ENCODE assay signal across 9 cellular contexts in genomic region chr3:45110185-45110833, GRCh38. TPM values are rescaled to one million over a fixed set of nuclear protein-coding genes. Genes with fewer than 3 reads are reported as not detected.
A peak's percentile ranks its signal among the peaks of the same experiment; 100 is the strongest.
DNase-seq lines count a peak whose midpoint lies in the region; ATAC-seq, FAIRE-seq and TF ChIP-seq lines count a peak whose summit lies in the region.
"Had no signal": no experiment of that assay in that cellular context is flagged by ENCODE, and none has a peak within 500 bp of the region (broad histone marks: within the 10 kb centered on the region; RNA-seq: fewer than 3 reads in every experiment).

No MANE protein-coding gene starts in this region.

- intact Hi-C loops in K562 (cut with micrococcal nuclease), result no loop called here

- no peak for TF ChIP-seq RAD21 in K562 (CRISPR knock-in tag; conservative IDR thresholded peaks at IDR 0.05 in 1 of 2, IDR thresholded peaks at IDR 0.05 in 1 of 2)

- peaks cover 95% of the 10 kb centered on the region for H3K4me1 Mint-ChIP-seq in activated naive CD4-positive, alpha-beta T cell treated with anti-CD3 and anti-CD28 coated beads, Interleukin-2, amount 10 ng/mL, durations not matched to agents 7 days and 5 days
- H3K4me1 Mint-ChIP-seq in stimulated activated naive CD8-positive, alpha-beta T cell treated with anti-CD3 and anti-CD28 coated beads, Interleukin-15, amount 100 ng/mL, for 72 hours, result peaks cover 87% of the 10 kb centered on the region
- H3K4me1 Mint-ChIP-seq: memory B cell had no signal

- in situ Hi-C loops in K562 (cut with MboI), result no loop called here

- peak overlapping the region; percentile 82 for H2AFZ ChIP-seq in K562 (ENCODE audit: low read depth, low read length)

- H3K79me2 ChIP-seq in K562 (ENCODE audit: control insufficient read depth, insufficient read depth, low read length), result no peaks in the 10 kb centered on the region

- H3K4me1 ChIP-seq in K562 (replicated peaks in 1 of 2; ENCODE audit: control insufficient read depth in 2 of 2, insufficient read depth in 2 of 2, low read length in 2 of 2), result peaks cover 16 to 65% of the 10 kb centered on the region in 2 experiments

- H3K27me3 ChIP-seq in K562 (ENCODE audit: control insufficient read depth in 2 of 2, insufficient read depth in 2 of 2, low read length in 2 of 2), result no peaks in the 10 kb centered on the region

- H3K9me1 ChIP-seq in K562 (ENCODE audit: control insufficient read depth, insufficient read depth, low read length), result no peaks in the 10 kb centered on the region

- H3K27me3 Mint-ChIP-seq in activated naive CD4-positive, alpha-beta T cell treated with anti-CD3 and anti-CD28 coated beads, Interleukin-2, amount 10 ng/mL, durations not matched to agents 7 days and 5 days, result peaks cover 58% of the 10 kb centered on the region
- H3K27me3 Mint-ChIP-seq in stimulated activated naive CD8-positive, alpha-beta T cell treated with anti-CD3 and anti-CD28 coated beads, Interleukin-15, amount 100 ng/mL, for 72 hours, result peaks cover 28% of the 10 kb centered on the region

- DNase-seq in activated naive CD4-positive, alpha-beta T cell treated with anti-CD3 and anti-CD28 coated beads, Interleukin-2, amount 10 ng/mL, durations not matched to agents 7 days and 5 days, result peak; percentile 70
- DNase-seq in activated naive CD4-positive, alpha-beta T cell (lab: John Stamatoyannopoulos, UW), result no peak
- DNase-seq in OCI-M1 (lab: John Stamatoyannopoulos, UW) (peak; percentile 36), K562 (ENCODE audit: extremely low read depth in 1 of 4, low spot score in 3 of 4) (no peak), EL (no peak), cerebellum (ENCODE audit: low spot score) (no peak)
- DNase-seq in stimulated activated naive CD8-positive, alpha-beta T cell treated with anti-CD3 and anti-CD28 coated beads, Interleukin-15, amount 100 ng/mL, for 72 hours, result no peak

- CTCF ChIA-PET in activated naive CD4-positive, alpha-beta T cell treated with anti-CD3 and anti-CD28 coated beads, Interleukin-2, amount 10 ng/mL, durations not matched to agents 7 days and 5 days (lab: Charles Lee), result interaction anchor here (1.5 kb wide), 1 partner anchor 69 kb away, joined by 4 read pairs; no protein-coding TSS in a partner anchor
- CTCF ChIA-PET in K562 (lab: Yijun Ruan, JAX; ENCODE audit: low intra/inter-chr PET ratio), result no interaction called here

- TF ChIP-seq POLR2A in K562 (conservative IDR thresholded peaks at IDR 0.05), result no peak

- POLR2A ChIA-PET in K562 (lab: Yijun Ruan, JAX), result no interaction called here

- peak overlapping the region; percentile 15; the same call in 1 of the 2 replicates for H3K4me2 ChIP-seq in K562 (ENCODE audit: insufficient read depth, low read length)

- BruUV-seq in K562 (replicated peaks; lab: Mats Ljungman, UMichigan), result no TSS peak

- H3K9ac ChIP-seq in K562 (ENCODE audit: insufficient read depth in 1 of 2, low read depth in 2 of 2, low read length in 2 of 2), result peak overlapping the region; percentile 11 to 22; a peak in 2 of 4 replicates

- ATAC-seq in K562, result no peak
- peak; percentile 40 for ATAC-seq in stimulated activated naive CD8-positive, alpha-beta T cell treated with anti-CD3 and anti-CD28 coated beads, Interleukin-15, amount 100 ng/mL, for 72 hours
- no peak for ATAC-seq in HG02981 (IDR thresholded peaks at IDR 0.05; ENCODE audit: unreplicated experiment)

- no peak for TF ChIP-seq EP300 in K562 (IDR thresholded peaks at IDR 0.05; ENCODE audit: low read length)

- no peak overlapping the region for H3K4me3 ChIP-seq in K562

- H3K27ac Mint-ChIP-seq in activated naive CD4-positive, alpha-beta T cell treated with anti-CD3 and anti-CD28 coated beads, Interleukin-2, amount 10 ng/mL, durations not matched to agents 7 days and 5 days, result peak overlapping the region; percentile 93
- no peak overlapping the region for H3K27ac Mint-ChIP-seq in stimulated activated naive CD8-positive, alpha-beta T cell treated with anti-CD3 and anti-CD28 coated beads, Interleukin-15, amount 100 ng/mL, for 72 hours
- H3K27ac Mint-ChIP-seq: memory B cell had no signal

- peak overlapping the region; percentile 23; the same call in 2 of the 3 replicates for H3K27ac ChIP-seq in K562 (ENCODE audit: extremely low read depth, low read depth, low read length)

- H3K9me3 Mint-ChIP-seq in activated naive CD4-positive, alpha-beta T cell treated with anti-CD3 and anti-CD28 coated beads, Interleukin-2, amount 10 ng/mL, durations not matched to agents 7 days and 5 days, result no peaks in the 10 kb centered on the region
- H3K9me3 Mint-ChIP-seq in stimulated activated naive CD8-positive, alpha-beta T cell treated with anti-CD3 and anti-CD28 coated beads, Interleukin-15, amount 100 ng/mL, for 72 hours, result no peaks in the 10 kb centered on the region
- H3K9me3 Mint-ChIP-seq: memory B cell had no signal

- no peaks in the 10 kb centered on the region for H3K9me3 ChIP-seq in K562 (replicated peaks; ENCODE audit: control insufficient read depth, insufficient read depth, low read depth, low read length)

- peak overlapping the region; percentile 71 for H3K4me3 Mint-ChIP-seq in activated naive CD4-positive, alpha-beta T cell treated with anti-CD3 and anti-CD28 coated beads, Interleukin-2, amount 10 ng/mL, durations not matched to agents 7 days and 5 days
- H3K4me3 Mint-ChIP-seq in stimulated activated naive CD8-positive, alpha-beta T cell treated with anti-CD3 and anti-CD28 coated beads, Interleukin-15, amount 100 ng/mL, for 72 hours, result peak overlapping the region; percentile 4 to 76
- H3K4me3 Mint-ChIP-seq: memory B cell had no signal

- no peak for FAIRE-seq in K562 (lab: Jason Lieb, UNC)

- H3K36me3 ChIP-seq in K562 (ENCODE audit: control insufficient read depth, insufficient read depth, low read length), result peaks cover 8% of the 10 kb centered on the region; the same call in 2 of the 3 replicates

- WGBS in K562 (ENCODE audit: insufficient coverage, low coverage, missing lambda C conversion rate), result 60% methylated on average over 13 of the region's 13 CpGs

- TF ChIP-seq CTCF in K562 (IDR thresholded peaks at IDR 0.05 in 2 of 3, conservative IDR thresholded peaks at IDR 0.05 in 1 of 3; ENCODE audit: insufficient read depth in 2 of 3, low read depth in 1 of 3, low read length in 3 of 3), result no peak

- no peaks in the 10 kb centered on the region for H4K20me1 ChIP-seq in K562 (replicated peaks; ENCODE audit: control insufficient read depth, insufficient read depth, low read length)

- H3K36me3 Mint-ChIP-seq in activated naive CD4-positive, alpha-beta T cell treated with anti-CD3 and anti-CD28 coated beads, Interleukin-2, amount 10 ng/mL, durations not matched to agents 7 days and 5 days, result peaks cover 48% of the 10 kb centered on the region
- H3K36me3 Mint-ChIP-seq: memory B cell had no signal

TF ChIP-seq in K562, 482 proteins besides CTCF, POLR2A, EP300 and RAD21 (continues in another document):
- TF ChIP-seq BRCA1 (IDR thresholded peaks at IDR 0.05) (no peak), BRCA1 (CRISPR knock-in tag; IDR thresholded peaks at IDR 0.05) (0 out of 2 replicates have a peak, but pooled peaks have one; percentile 66), SREBF1 (IDR thresholded peaks at IDR 0.05; ENCODE audit: borderline replicate concordance, low read depth, low read length) (no peak), GABPA (tag; conservative IDR thresholded peaks at IDR 0.05; ENCODE audit: low read depth) (peak; percentile 44), PRMT5 (CRISPR knock-in tag; IDR thresholded peaks at IDR 0.05) (no peak), NFE2 (IDR thresholded peaks at IDR 0.05; ENCODE audit: low read depth) (0 out of 2 replicates have a peak, but pooled peaks have one; percentile 17), ZNF146 (CRISPR knock-in tag; IDR thresholded peaks at IDR 0.05; ENCODE audit: unreplicated experiment) (no peak), SPI1 (IDR thresholded peaks at IDR 0.05; ENCODE audit: borderline replicate concordance, low read depth, low read length) (peak; percentile 85)

RNA-seq across cellular contexts. Expression of gene CDCP1, which starts 35.9 kb away (rescaled TPM):
- total RNA-seq in K562 (2011; cell fraction: chromatin; rRNA removed; ENCODE audit: low replicate concordance), result 51.7 and 78.6 TPM in 2 replicates
- 37.6 and 51.9 TPM in 2 replicates for total RNA-seq in K562 (2011; cell fraction: nucleolus; rRNA removed)
- total RNA-seq in K562 (2011; cell fraction: nucleoplasm; rRNA removed), result 53.8 and 71.8 TPM in 2 replicates
- total RNA-seq in K562 (2014; rRNA removed) (5.2 and 6.4 TPM in 2 replicates), K562 (2014; rRNA removed; fragmentation: Illumina TruSeq; extraction: Trizol) (5.5 and 6.5 TPM in 2 replicates), K562 (2015; rRNA removed; fragmentation: Illumina TruSeq; extraction: Trizol) (5.0 and 5.1 TPM in 2 replicates), K562 (2021) (13.9 and 16.4 TPM in 2 replicates), cerebellum (0.09 TPM)
- polyA plus RNA-seq in K562 (2011; rRNA removed) (13.9 and 14.5 TPM in 2 replicates), K562 (2014; fragmentation: Illumina TruSeq; extraction: Trizol) (9.8 and 11.2 TPM in 2 replicates), K562 (2014; fragmentation: Nextera tagmentation; extraction: Ambion mirVana) (1 to 10 TPM; 3.9 to 4.8 TPM), K562 (2014; rRNA removed) (5.1 and 6.0 TPM in 2 replicates)
- polyA plus RNA-seq in K562 (2011; cell fraction: cytosol; rRNA removed), result 15.2 and 15.5 TPM in 2 replicates
- polyA plus RNA-seq in K562 (2011; cell fraction: nucleus; rRNA removed), result 13.1 and 19.9 TPM in 2 replicates
- 10.4 and 16.8 TPM in 2 replicates for polyA plus RNA-seq in K562 (2012)
- 18.4 and 20.2 TPM in 2 replicates for polyA minus RNA-seq in K562 (2011; rRNA and poly(A)+ RNA removed)
- 19.9 and 20.8 TPM in 2 replicates for polyA minus RNA-seq in K562 (2011; cell fraction: cytosol; rRNA and poly(A)+ RNA removed)
- 7.9 and 14.8 TPM in 2 replicates for polyA minus RNA-seq in K562 (2011; cell fraction: nucleus; rRNA and poly(A)+ RNA removed)

Comparison
In these comparisons a context has a peak if more than half of its experiments do, and no peak if none do; other contexts are left out.
1. DNase-seq: peak in activated naive CD4-positive, alpha-beta T cell treated with anti-CD3 and anti-CD28 coated beads, Interleukin-2, amount 10 ng/mL, durations not matched to agents 7 days and 5 days (single experiment) and OCI-M1 (single experiment); none in activated naive CD4-positive, alpha-beta T cell (0 of 4), K562 (0 of 4), stimulated activated naive CD8-positive, alpha-beta T cell treated with anti-CD3 and anti-CD28 coated beads, Interleukin-15, amount 100 ng/mL, for 72 hours (0 of 2), EL (single experiment) and cerebellum (single experiment).